ENCODE assay signal across 11 cellular contexts in genomic region chr5:40860711-40861110, GRCh38. TPM values are rescaled to one million over a fixed set of nuclear protein-coding genes. Genes with fewer than 3 reads are reported as not detected.
"Had no signal": no experiment of that assay in that cellular context is flagged by ENCODE, and none has a peak within 500 bp of the region (broad histone marks: within the 10 kb centered on the region; RNA-seq: fewer than 3 reads in every experiment).

No MANE protein-coding gene starts in this region.

- H3K4me1 Mint-ChIP-seq: GM23338, H9 had no signal

- H3K36me3 ChIP-seq: HAP-1 had no signal

- ATAC-seq: GM23338, HCT116 had no signal

- H3K9me3 ChIP-seq: HAP-1 had no signal

- H3K4me1 ChIP-seq: HAP-1 had no signal

- H3K27ac Mint-ChIP-seq: GM23338, H9, HFFc6 had no signal

- DNase-seq: GM23248, GOT3, H7, H9, HCEC 1CT, HFFc6 had no signal

- H3K27ac ChIP-seq: GM23248 had no signal

- H3K4me3 ChIP-seq: GM23248, GM23338, HAP-1 had no signal

- H2AFZ ChIP-seq: GM23248, GM23338 had no signal

- H3K4me3 Mint-ChIP-seq: GM23338, H9, HFFc6 had no signal

- H3K9ac ChIP-seq: GM23248 had no signal

- H3K4me2 ChIP-seq: GM23338 had no signal

- FAIRE-seq: H1, H54 had no signal

RNA-seq across cellular contexts. Expression of gene C7, which starts 48.6 kb away (rescaled TPM):
- total RNA-seq: GM23248, H1 had no signal
- polyA plus RNA-seq: GM23248 had no signal
